ENCODE assay signal across 9 cellular contexts in the genomic region with DNA sequence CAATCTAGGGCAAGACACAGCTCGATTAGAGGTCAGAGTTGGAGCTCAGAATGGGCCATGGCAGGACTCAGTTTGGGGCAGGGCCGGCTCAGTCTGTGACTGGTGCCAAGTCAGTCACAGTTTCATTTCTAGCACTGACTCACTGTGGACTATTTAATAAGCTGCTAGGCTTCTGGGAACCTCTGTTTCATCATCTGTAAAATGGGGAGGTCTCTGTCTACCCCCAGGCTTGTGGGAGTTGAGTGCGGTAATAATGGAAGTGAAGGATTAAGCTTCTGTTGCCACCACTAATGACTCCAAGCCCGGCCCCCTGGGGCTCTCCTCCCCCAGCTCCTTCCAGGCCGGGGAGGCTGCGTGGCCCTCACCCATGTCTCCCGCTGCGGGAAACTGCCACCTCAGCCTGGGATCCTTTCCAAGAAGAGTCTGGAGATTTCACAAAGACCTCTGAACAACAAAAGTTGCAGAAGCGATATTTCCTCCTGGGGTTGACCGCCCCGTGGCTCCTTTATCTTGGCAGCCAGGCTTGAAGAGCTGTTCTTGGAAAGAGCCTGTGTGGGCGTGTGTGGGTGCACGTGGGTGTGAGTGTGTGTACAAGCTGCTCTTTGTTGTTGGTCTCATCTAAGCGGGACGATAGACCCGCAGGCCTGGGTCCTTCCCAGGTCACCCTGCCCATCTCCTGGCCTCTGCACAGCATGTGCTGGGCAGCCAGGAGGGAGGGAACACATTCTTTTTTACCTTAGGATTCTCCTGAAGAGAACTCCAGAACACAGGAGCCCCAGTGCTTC. TPM values are rescaled to one million over a fixed set of nuclear protein-coding genes. Genes with fewer than 3 reads are reported as not detected.
DNase-seq lines count a peak whose midpoint lies in the region; ATAC-seq and TF ChIP-seq lines count a peak whose summit lies in the region.
"Had no signal": no experiment of that assay in that cellular context is flagged by ENCODE, and none has a peak within 500 bp of the region (broad histone marks: within the 10 kb centered on the region; RNA-seq: fewer than 3 reads in every experiment).

No MANE protein-coding gene starts in this region.

- H3K27ac Mint-ChIP-seq in T-helper 2 cell treated with Interferon-gamma antibody and Interleukin-4, amounts not matched to agents 5 μg/mL and 100 μg/mL, for 36 hours, result no peak overlapping the region

- TF ChIP-seq CTCF in fibroblast of pulmonary artery (IDR thresholded peaks at IDR 0.05; ENCODE audit: low read length, missing control alignments) (no peak), spleen (IDR thresholded peaks at IDR 0.05 in 8 of 11, conservative IDR thresholded peaks at IDR 0.05 in 3 of 11) (no peak)

- H3K36me3 ChIP-seq in H7 (replicated peaks; ENCODE audit: control insufficient read depth, insufficient read depth, low read length) (no peaks in the 10 kb centered on the region), spleen (no peaks in the 10 kb centered on the region)

- H3K9me3 ChIP-seq in spleen, result no peaks in the 10 kb centered on the region

- H3K4me1 ChIP-seq in spleen, result peaks cover 0 to 13% (median 0%) of the 10 kb centered on the region in 6 donors

- DNase-seq in CD1c-positive myeloid dendritic cell (ENCODE audit: extremely low spot score) (peak; percentile 44), H7 (peak; percentile 57), fibroblast of pulmonary artery (ENCODE audit: low read depth) (peak; percentile 91), spleen (peak; percentile 51), ecto neural progenitor cell (ENCODE audit: low spot score) (no peak), NCI-H187 (lab: John Stamatoyannopoulos, UW) (no peak)
- peak; percentile 42 for DNase-seq in T-helper 2 cell treated with Interferon-gamma antibody and Interleukin-4, amounts not matched to agents 5 μg/mL and 100 μg/mL, for 36 hours (ENCODE audit: low spot score)

- H3K27ac ChIP-seq in spleen, result no peak overlapping the region

- 18 to 48% (median 23%) methylated on average over 16 of the region's 16 CpGs for WGBS in spleen, 5 donors

- no peaks in the 10 kb centered on the region for H3K9me3 Mint-ChIP-seq in T-helper 2 cell treated with Interferon-gamma antibody and Interleukin-4, amounts not matched to agents 5 μg/mL and 100 μg/mL, for 36 hours
- H3K9me3 Mint-ChIP-seq: central memory CD8-positive, alpha-beta T cell had no signal

- H3K27me3 ChIP-seq in H7 (ENCODE audit: control insufficient read depth, insufficient read depth, low read length), result peaks cover 44% of the 10 kb centered on the region
- H3K27me3 ChIP-seq in spleen (replicated peaks in 1 of 7), result peaks cover 0 to 63% (median 6%) of the 10 kb centered on the region in 7 donors

- intact Hi-C loops in spleen (cut with DNase I; ENCODE audit: low total_unique reads), result no loop called here

- no peak for ATAC-seq in HG03457 (IDR thresholded peaks at IDR 0.05; ENCODE audit: unreplicated experiment)

- TF ChIP-seq POLR2A in spleen (IDR thresholded peaks at IDR 0.05), result no peak

- no peaks in the 10 kb centered on the region for H3K36me3 Mint-ChIP-seq in T-helper 2 cell treated with Interferon-gamma antibody and Interleukin-4, amounts not matched to agents 5 μg/mL and 100 μg/mL, for 36 hours (ENCODE audit: low read depth)

- H3K4me3 Mint-ChIP-seq in T-helper 2 cell treated with Interferon-gamma antibody and Interleukin-4, amounts not matched to agents 5 μg/mL and 100 μg/mL, for 36 hours, result no peak overlapping the region
- H3K4me3 Mint-ChIP-seq: central memory CD8-positive, alpha-beta T cell had no signal

- H3K4me3 ChIP-seq in H7 (ENCODE audit: insufficient read depth, low read depth, low read length) (no peak overlapping the region), fibroblast of pulmonary artery (replicated peaks; ENCODE audit: low read depth, low read length) (no peak overlapping the region), spleen (no peak overlapping the region)

- H3K27me3 Mint-ChIP-seq in T-helper 2 cell treated with Interferon-gamma antibody and Interleukin-4, amounts not matched to agents 5 μg/mL and 100 μg/mL, for 36 hours (ENCODE audit: low read depth), result peaks cover 15% of the 10 kb centered on the region

- H3K4me1 Mint-ChIP-seq in T-helper 2 cell treated with Interferon-gamma antibody and Interleukin-4, amounts not matched to agents 5 μg/mL and 100 μg/mL, for 36 hours (ENCODE audit: low read depth), result peaks cover 12% of the 10 kb centered on the region

RNA-seq across cellular contexts. Expression of a gene that starts 29.1 kb away (rescaled TPM):
- total RNA-seq in H7 (2014; rRNA removed; shearing (Covaris generic)), result not detected in 2 replicates
- total RNA-seq in spleen, result not detected
- polyA plus RNA-seq in spleen, result not detected

RNA-seq across cellular contexts. Expression of a gene that starts 32.7 kb away (rescaled TPM):
- total RNA-seq in H7 (2014; rRNA removed; shearing (Covaris generic)), result 4.2 and 5.4 TPM in 2 replicates
- total RNA-seq in spleen, result not detected
- not detected for polyA plus RNA-seq in spleen

Comparison
In these comparisons a context has a peak if more than half of its experiments do, and no peak if none do; other contexts are left out.
1. DNase-seq: peak in CD1c-positive myeloid dendritic cell (single experiment), H7 (single experiment), T-helper 2 cell treated with Interferon-gamma antibody and Interleukin-4, amounts not matched to agents 5 μg/mL and 100 μg/mL, for 36 hours (single experiment), fibroblast of pulmonary artery (single experiment) and spleen (single experiment); none in ecto neural progenitor cell (single experiment) and NCI-H187 (0 of 2).